In the genomic region with DNA sequence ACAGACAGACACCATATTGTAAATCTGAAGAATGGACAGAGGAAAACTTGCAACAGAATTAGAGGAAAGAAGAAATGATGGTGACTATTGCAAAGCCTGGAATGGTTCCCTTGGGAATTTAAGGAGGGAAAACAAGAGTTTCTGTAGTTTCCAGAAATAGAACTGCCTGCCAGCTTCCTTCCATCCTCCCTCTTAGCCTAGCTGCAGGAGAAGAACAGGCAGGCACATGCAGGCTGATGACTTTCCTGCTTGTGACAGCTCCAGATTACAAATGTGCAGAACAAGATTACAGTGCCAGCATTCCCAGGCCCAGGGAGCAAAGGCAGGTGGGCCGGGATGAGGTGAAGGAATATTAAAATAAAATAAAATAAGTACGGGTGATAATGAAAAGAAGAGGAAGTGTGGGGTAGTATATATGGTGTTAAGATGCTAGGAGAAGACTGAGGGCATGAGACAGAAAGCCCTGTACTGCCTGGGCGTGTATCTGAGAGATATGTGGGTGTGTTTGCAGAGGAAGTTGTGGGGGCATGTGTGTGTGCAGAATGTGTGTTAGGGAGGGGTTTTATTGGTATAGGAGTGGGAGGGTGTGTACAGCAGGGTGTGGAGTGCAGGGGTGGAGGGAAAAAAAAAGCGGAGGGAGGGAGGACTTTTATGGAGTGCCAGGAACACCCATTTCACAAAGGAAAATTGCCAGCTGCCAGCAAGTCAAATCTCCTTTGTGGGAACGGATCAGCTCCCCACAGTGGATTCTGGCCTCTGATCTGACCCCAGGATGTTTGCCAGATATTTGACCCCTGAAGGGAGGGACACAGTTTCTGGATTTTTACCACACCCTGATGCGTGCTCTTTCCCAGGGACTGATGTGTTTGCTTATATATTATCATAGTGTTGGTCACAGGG, we compare ENCODE assay signal across 8 cellular contexts. TPM values are rescaled to one million over a fixed set of nuclear protein-coding genes. Genes with fewer than 3 reads are reported as not detected.
DNase-seq lines count a peak whose midpoint lies in the region; ATAC-seq and TF ChIP-seq lines count a peak whose summit lies in the region.

No MANE protein-coding gene starts in this region.

- no peaks in the 10 kb centered on the region; the same call in 2 of the 3 replicates for H3K4me1 Mint-ChIP-seq in GM23338

- no peaks in the 10 kb centered on the region for H3K9me3 ChIP-seq in osteoblast (ENCODE audit: low read depth, low read length)

- no peak for TF ChIP-seq CTCF in osteoblast (IDR thresholded peaks at IDR 0.05; ENCODE audit: extremely low read depth, low read depth, low read length)
- TF ChIP-seq CTCF in GM23338 (conservative IDR thresholded peaks at IDR 0.05; ENCODE audit: low read depth in 2 of 2), result no peak
- no peak for TF ChIP-seq CTCF in GM20000 (IDR thresholded peaks at IDR 0.05; ENCODE audit: extremely low read depth, missing control alignments)

- H3K4me1 ChIP-seq in osteoblast (ENCODE audit: insufficient read depth, low read length), result peaks cover 11% of the 10 kb centered on the region
- no peaks in the 10 kb centered on the region for H3K4me1 ChIP-seq in GM23338 (ENCODE audit: insufficient read depth)

- H3F3A ChIP-seq in GM23338 (replicated peaks; ENCODE audit: low read depth), result no peaks in the 10 kb centered on the region

- H3K79me2 ChIP-seq in osteoblast (ENCODE audit: insufficient read depth, low read length) (no peaks in the 10 kb centered on the region), GM23338 (replicated peaks; ENCODE audit: insufficient read depth) (no peaks in the 10 kb centered on the region)

- H2AFZ ChIP-seq in osteoblast (ENCODE audit: low read length) (peak overlapping the region; percentile 43), GM23338 (no peak overlapping the region)

- H3K27me3 ChIP-seq in osteoblast (ENCODE audit: insufficient read depth, low read length) (no peaks in the 10 kb centered on the region), GM23338 (ENCODE audit: insufficient read depth) (no peaks in the 10 kb centered on the region)

- H4K20me1 ChIP-seq in osteoblast (ENCODE audit: insufficient read depth, low read length) (no peaks in the 10 kb centered on the region), GM23338 (replicated peaks; ENCODE audit: insufficient read depth) (no peaks in the 10 kb centered on the region)

- no peaks in the 10 kb centered on the region for H3K36me3 ChIP-seq in osteoblast (ENCODE audit: insufficient read depth, low read length)
- H3K36me3 ChIP-seq in GM23338 (ENCODE audit: insufficient read depth), result no peaks in the 10 kb centered on the region

- no peak for ATAC-seq in GM23338

- H3K4me3 Mint-ChIP-seq in GM23338, result no peak overlapping the region

- no peaks in the 10 kb centered on the region for H3K9me2 ChIP-seq in GM23338 (ENCODE audit: insufficient read depth)

- H3K36me3 Mint-ChIP-seq in GM23338 (ENCODE audit: low read depth), result no peaks in the 10 kb centered on the region

- H3K4me3 ChIP-seq in osteoblast (ENCODE audit: insufficient read depth, low read length), result peak overlapping the region; percentile 3
- H3K4me3 ChIP-seq in GM23338, result no peak overlapping the region

- H3K27ac Mint-ChIP-seq in GM23338, result no peak overlapping the region

- H3K27ac ChIP-seq in epithelial cell of prostate (peak overlapping the region; percentile 97), osteoblast (ENCODE audit: low read depth, low read length) (peak overlapping the region; percentile 21), GM23338 (ENCODE audit: low read depth) (no peak overlapping the region)

- H3K9me3 Mint-ChIP-seq in GM23338, result no peaks in the 10 kb centered on the region

- H3K4me2 ChIP-seq in osteoblast (ENCODE audit: insufficient read depth, low read length) (peak overlapping the region; percentile 29), GM23338 (no peak overlapping the region)

- no peaks in the 10 kb centered on the region for H3K27me3 Mint-ChIP-seq in GM23338 (ENCODE audit: insufficient read depth, low read depth, poor library complexity)

- DNase-seq in NCI-H1092 (lab: John Stamatoyannopoulos, UW) (peak; percentile 4), NCI-H1092 treated with DMSO at 0.1 percent for 48 hours (lab: John Stamatoyannopoulos, UW) (no peak), NCI-H526 treated with DMSO at 0.1 percent for 48 hours (lab: John Stamatoyannopoulos, UW) (peak; percentile 88), epithelial cell of prostate (ENCODE audit: low read depth, low spot score) (peak; percentile 73), osteoblast (ENCODE audit: insufficient read length, low spot score, missing footprints) (peak; percentile 65), GM23338 (ENCODE audit: low spot score) (no peak), NCI-H2029 (lab: John Stamatoyannopoulos, UW) (no peak), GM20000 (ENCODE audit: low spot score) (no peak)

TF ChIP-seq in GM23338, 12 proteins besides CTCF, POLR2A, EP300 and RAD21 (continues in another document):
- TF ChIP-seq, protein P1, sequence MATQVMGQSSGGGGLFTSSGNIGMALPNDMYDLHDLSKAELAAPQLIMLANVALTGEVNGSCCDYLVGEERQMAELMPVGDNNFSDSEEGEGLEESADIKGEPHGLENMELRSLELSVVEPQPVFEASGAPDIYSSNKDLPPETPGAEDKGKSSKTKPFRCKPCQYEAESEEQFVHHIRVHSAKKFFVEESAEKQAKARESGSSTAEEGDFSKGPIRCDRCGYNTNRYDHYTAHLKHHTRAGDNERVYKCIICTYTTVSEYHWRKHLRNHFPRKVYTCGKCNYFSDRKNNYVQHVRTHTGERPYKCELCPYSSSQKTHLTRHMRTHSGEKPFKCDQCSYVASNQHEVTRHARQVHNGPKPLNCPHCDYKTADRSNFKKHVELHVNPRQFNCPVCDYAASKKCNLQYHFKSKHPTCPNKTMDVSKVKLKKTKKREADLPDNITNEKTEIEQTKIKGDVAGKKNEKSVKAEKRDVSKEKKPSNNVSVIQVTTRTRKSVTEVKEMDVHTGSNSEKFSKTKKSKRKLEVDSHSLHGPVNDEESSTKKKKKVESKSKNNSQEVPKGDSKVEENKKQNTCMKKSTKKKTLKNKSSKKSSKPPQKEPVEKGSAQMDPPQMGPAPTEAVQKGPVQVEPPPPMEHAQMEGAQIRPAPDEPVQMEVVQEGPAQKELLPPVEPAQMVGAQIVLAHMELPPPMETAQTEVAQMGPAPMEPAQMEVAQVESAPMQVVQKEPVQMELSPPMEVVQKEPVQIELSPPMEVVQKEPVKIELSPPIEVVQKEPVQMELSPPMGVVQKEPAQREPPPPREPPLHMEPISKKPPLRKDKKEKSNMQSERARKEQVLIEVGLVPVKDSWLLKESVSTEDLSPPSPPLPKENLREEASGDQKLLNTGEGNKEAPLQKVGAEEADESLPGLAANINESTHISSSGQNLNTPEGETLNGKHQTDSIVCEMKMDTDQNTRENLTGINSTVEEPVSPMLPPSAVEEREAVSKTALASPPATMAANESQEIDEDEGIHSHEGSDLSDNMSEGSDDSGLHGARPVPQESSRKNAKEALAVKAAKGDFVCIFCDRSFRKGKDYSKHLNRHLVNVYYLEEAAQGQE (IDR thresholded peaks at IDR 0.05; ENCODE audit: unreplicated experiment), result no peak
- TF ChIP-seq EZH2 (IDR thresholded peaks at IDR 0.05; ENCODE audit: low read depth, unreplicated experiment) (no peak), ZNF331 (CRISPR knock-in tag; IDR thresholded peaks at IDR 0.05; ENCODE audit: low read depth) (no peak), ZNF114 (CRISPR knock-in tag; IDR thresholded peaks at IDR 0.05) (no peak), JUNB (IDR thresholded peaks at IDR 0.05; ENCODE audit: unreplicated experiment) (no peak), CREB1 (CRISPR knock-in tag; IDR thresholded peaks at IDR 0.05; ENCODE audit: low read depth) (no peak), EZH2phosphoT487 (IDR thresholded peaks at IDR 0.05; ENCODE audit: unreplicated experiment) (no peak), POLR2AphosphoS5 (IDR thresholded peaks at IDR 0.05; ENCODE audit: low read depth) (no peak), NANOG (IDR thresholded peaks at IDR 0.05; ENCODE audit: borderline replicate concordance) (no peak)

RNA-seq across cellular contexts. Expression of a gene that starts 43.9 kb away (rescaled TPM):
- total RNA-seq in osteoblast, result 3.8 and 4.7 TPM in 2 replicates
- 4.0 and 7.0 TPM in 2 replicates for total RNA-seq in GM23338 (2014; rRNA removed; shearing (Covaris generic))
- 0.99 and 1.2 TPM in 2 replicates for polyA plus RNA-seq in GM23338 (2016; fragmentation: Nextera tagmentation; extraction: Ambion mirVana)

Comparison
In these comparisons a context has a peak if more than half of its experiments do, and no peak if none do; other contexts are left out.
1. DNase-seq: peak in NCI-H1092 (single experiment), NCI-H526 treated with DMSO at 0.1 percent for 48 hours (single experiment), epithelial cell of prostate (single experiment) and osteoblast (single experiment); none in NCI-H1092 treated with DMSO at 0.1 percent for 48 hours (single experiment), GM23338 (single experiment), NCI-H2029 (single experiment) and GM20000 (single experiment).